22 cellular contexts compared by ENCODE assay signal in genomic region chr2:65489269-65489668, GRCh38.
"Had no signal": no experiment of that assay in that cellular context is flagged by ENCODE, and none has a peak within 500 bp of the region (broad histone marks: within the 10 kb centered on the region; RNA-seq: fewer than 3 reads in every experiment).

No MANE protein-coding gene starts in this region.

- ATAC-seq: activated CD4-positive, alpha-beta T cell treated with anti-CD3 and anti-CD28 coated beads for 36 hours; activated T-helper 17 cell treated with anti-CD3 and anti-CD28 coated beads, Interleukin-2, amount 50 U/mL, for 72 hours; gastroesophageal sphincter; left cardiac atrium; lower lobe of right lung; naive thymus-derived CD8-positive, alpha-beta T cell; sciatic nerve; stimulated activated naive B cell treated with anti-CD40 and anti-IgM and Interleukin-4, amounts not matched to agents 10 μg/mL and 1 μg/mL and 100 μg/mL, for 72 hours had no signal

- H3K9me3 ChIP-seq: adrenal gland, gastroesophageal sphincter, lower lobe of right lung had no signal

- DNase-seq: activated B cell treated with CpG ODN at 0.5 μM for 24 hours; activated CD4-positive, alpha-beta T cell treated with anti-CD3 and anti-CD28 coated beads for 36 hours; activated CD4-positive, alpha-beta T cell treated with anti-CD3 and anti-CD28 coated beads, Interleukin-2, amount 50 U/mL, for 4 hours; activated CD8-positive, alpha-beta memory T cell treated with anti-CD3 and anti-CD28 coated beads for 24 hours; activated CD8-positive, alpha-beta memory T cell treated with anti-CD3 and anti-CD28 coated beads, Interleukin-2, amount 50 U/mL, for 4 hours; activated naive CD4-positive, alpha-beta T cell; activated T-cell treated with anti-CD3 and anti-CD28 coated beads, Interleukin-2, amount 50 U/mL, for 24 hours; adrenal gland; head of caudate nucleus; islet precursor cell; left cardiac atrium; lower lobe of right lung; naive thymus-derived CD8-positive, alpha-beta T cell; stimulated activated CD4-positive, alpha-beta T cell treated with anti-CD3 and anti-CD28 coated beads, Interleukin-15, amount 100 ng/mL, for 24 hours; stimulated activated CD4-positive, alpha-beta T cell treated with anti-CD3 and anti-CD28 coated beads, Interleukin-2, amount 100 ng/mL, for 48 hours; stimulated activated CD8-positive, alpha-beta memory T cell treated with anti-CD3 and anti-CD28 coated beads, Interleukin-4, amount 100 ng/mL, for 48 hours; stimulated activated naive B cell treated with anti-CD40 and anti-IgM and Interleukin-4, amounts not matched to agents 10 μg/mL and 1 μg/mL and 100 μg/mL, for 72 hours had no signal

- H3K27ac ChIP-seq: adrenal gland, epithelial cell of prostate, gastroesophageal sphincter, lower lobe of right lung had no signal

- H3K36me3 ChIP-seq: adrenal gland, gastroesophageal sphincter, lower lobe of right lung had no signal

- H3K27me3 ChIP-seq: adrenal gland, gastroesophageal sphincter had no signal

- H3K4me3 ChIP-seq: adrenal gland, gastroesophageal sphincter, lower lobe of right lung, smooth muscle cell had no signal

- H3K4me1 ChIP-seq: adrenal gland, gastroesophageal sphincter, lower lobe of right lung had no signal
